ENCODE assay signal across 8 cellular contexts in the genomic region with DNA sequence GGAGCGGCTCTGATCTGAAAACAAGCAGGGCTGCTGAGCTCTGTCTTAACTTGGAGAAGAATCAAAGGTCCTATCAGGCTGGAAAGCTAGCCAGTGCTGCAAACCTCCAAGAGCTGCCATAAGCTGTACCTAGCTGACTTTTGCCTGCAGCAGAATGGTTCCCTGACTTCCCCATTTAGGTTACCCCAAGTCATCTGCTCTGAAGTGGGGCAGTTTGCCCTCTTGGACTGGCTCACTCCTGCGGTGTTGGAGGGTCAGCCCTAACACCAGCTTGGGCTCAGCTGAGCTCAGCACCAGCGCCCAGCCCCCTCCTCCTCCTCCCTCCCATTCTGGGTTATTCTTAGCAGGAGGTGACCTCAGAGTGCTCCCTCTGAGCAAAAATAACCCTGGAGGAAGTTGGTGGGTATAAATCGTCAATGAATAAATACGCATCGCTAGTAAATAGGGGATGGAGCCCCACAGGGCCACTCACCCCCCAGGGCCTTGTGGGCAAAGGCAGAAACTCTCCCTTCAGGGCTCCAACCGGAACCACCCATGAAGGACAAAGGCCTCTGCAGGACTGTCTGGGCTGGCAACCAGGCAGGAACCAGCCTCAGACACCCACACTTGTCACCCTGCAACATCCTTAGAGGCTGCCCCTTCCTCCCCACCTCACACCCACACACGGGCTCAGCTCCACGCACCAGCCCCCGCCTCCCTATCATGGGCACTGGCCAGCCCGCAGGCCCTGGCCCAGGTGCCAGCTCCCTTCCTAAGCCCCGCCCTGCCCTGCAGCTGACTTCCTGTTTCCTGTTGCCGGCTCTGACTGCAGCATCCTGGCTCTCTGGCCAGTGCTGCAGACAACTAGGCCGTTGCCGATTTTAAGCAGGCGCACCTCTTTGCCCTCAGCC. TPM values are rescaled to one million over a fixed set of nuclear protein-coding genes. Genes with fewer than 3 reads are reported as not detected.
DNase-seq lines count a peak whose midpoint lies in the region; ATAC-seq, FAIRE-seq and TF ChIP-seq lines count a peak whose summit lies in the region.

No MANE protein-coding gene starts in this region.

- FAIRE-seq in D721Med (lab: Jason Lieb, UNC), result no peak

- no peaks in the 10 kb centered on the region for H3K27me3 Mint-ChIP-seq in central memory CD8-positive, alpha-beta T cell

- H3K9me3 Mint-ChIP-seq in central memory CD8-positive, alpha-beta T cell, result no peaks in the 10 kb centered on the region

- H3K27ac Mint-ChIP-seq in central memory CD8-positive, alpha-beta T cell (ENCODE audit: low read depth), result peak overlapping the region; percentile 94

- peak overlapping the region; percentile 61 for H3K4me3 Mint-ChIP-seq in central memory CD8-positive, alpha-beta T cell

- H3K27ac ChIP-seq in KOPT-K1 (ENCODE audit: low read depth, low read length, poor library complexity, severe bottlenecking) (peak overlapping the region; percentile 86), VCaP (peak overlapping the region; percentile 69), lower lobe of right lung (peak overlapping the region; percentile 84)

- peaks cover 42% of the 10 kb centered on the region for H3K4me1 Mint-ChIP-seq in central memory CD8-positive, alpha-beta T cell

- H3K36me3 Mint-ChIP-seq in central memory CD8-positive, alpha-beta T cell (ENCODE audit: insufficient read depth), result peaks cover 8% of the 10 kb centered on the region

- H3K9me3 ChIP-seq in KOPT-K1 (ENCODE audit: insufficient read depth, low read length, poor library complexity, severe bottlenecking) (no peaks in the 10 kb centered on the region), lower lobe of right lung (no peaks in the 10 kb centered on the region)

- peak; percentile 88 for ATAC-seq in GM21515 (IDR thresholded peaks at IDR 0.05; ENCODE audit: unreplicated experiment)
- peak; percentile 88 for ATAC-seq in central memory CD8-positive, alpha-beta T cell (replicated peaks; ENCODE audit: extremely low read depth, poor library complexity, severe bottlenecking)
- peak; percentile 88 to 89 for ATAC-seq in lower lobe of right lung

- H3K4me1 ChIP-seq in lower lobe of right lung, result peaks cover 46% of the 10 kb centered on the region

- H3K4me3 ChIP-seq in lower lobe of right lung, result peak overlapping the region; percentile 28

- DNase-seq in ELF-1 (ENCODE audit: low read depth, low spot score), result peak; percentile 18
- DNase-seq in central memory CD8-positive, alpha-beta T cell (ENCODE audit: low spot score in 2 of 2), result peak; percentile 53 to 76
- peak; percentile 91 for DNase-seq in lower lobe of right lung
- DNase-seq in stimulated activated CD8-positive, alpha-beta memory T cell treated with anti-CD3 and anti-CD28 coated beads, Interleukin-2, amount 100 ng/mL, for 48 hours (ENCODE audit: low read depth in 2 of 2), result peak; percentile 65 to 68
- no peak for DNase-seq in D721Med (ENCODE audit: insufficient read length, low spot score)

- intact Hi-C loops in lower lobe of right lung (cut with DNase I), result no loop called here

- H3K27me3 ChIP-seq in lower lobe of right lung (ENCODE audit: low read depth), result no peaks in the 10 kb centered on the region

- H3K36me3 ChIP-seq in KOPT-K1 (ENCODE audit: insufficient read depth, low read length) (peaks cover 16% of the 10 kb centered on the region), lower lobe of right lung (peaks cover 23% of the 10 kb centered on the region)

- TF ChIP-seq CTCF in VCaP (conservative IDR thresholded peaks at IDR 0.05) (no peak), lower lobe of right lung (IDR thresholded peaks at IDR 0.05) (no peak), D721Med (IDR thresholded peaks at IDR 0.05; ENCODE audit: insufficient read depth, missing control alignments) (no peak)

RNA-seq across cellular contexts. Expression of a gene that starts 46.9 kb away (rescaled TPM):
- 35.6 TPM for total RNA-seq in lower lobe of right lung
